ENCODE assay signal across 6 cellular contexts in the genomic region with DNA sequence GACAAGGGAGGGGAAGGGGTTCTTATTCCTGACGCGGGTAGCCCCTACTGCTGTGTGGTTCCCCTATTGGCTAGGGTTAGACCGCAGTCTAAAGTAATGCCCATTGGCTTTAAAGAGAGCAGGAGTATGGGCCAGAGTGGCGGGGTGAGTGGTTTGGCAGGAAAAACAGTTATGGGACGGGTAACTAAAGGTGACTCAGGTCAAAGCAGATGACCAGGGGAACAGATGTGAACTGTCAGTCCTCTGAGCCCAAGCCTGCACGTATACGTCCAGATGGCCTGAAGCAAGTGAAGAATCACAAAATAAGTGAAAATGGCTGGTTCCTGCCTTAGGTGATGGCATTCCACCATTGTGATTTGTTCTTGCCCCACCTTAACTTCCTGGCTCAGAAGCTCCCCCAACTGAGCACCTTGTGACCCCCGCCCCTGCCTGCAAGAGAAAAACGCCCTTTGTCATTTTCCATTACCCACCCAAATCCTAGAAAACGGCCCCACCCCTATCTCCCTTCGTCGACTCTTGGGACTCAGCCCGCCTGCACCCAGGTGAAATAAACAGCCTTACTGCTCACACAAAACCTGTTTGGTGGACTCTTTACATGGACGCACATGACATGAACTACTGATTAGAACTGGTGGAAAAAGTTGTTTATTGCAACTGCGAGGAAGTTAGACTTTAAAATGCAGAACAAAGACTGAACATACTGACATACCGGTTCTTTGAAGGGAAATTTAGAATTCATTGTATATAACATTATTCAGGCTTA. TPM values are rescaled to one million over a fixed set of nuclear protein-coding genes. Genes with fewer than 3 reads are reported as not detected.
DNase-seq lines count a peak whose midpoint lies in the region; ATAC-seq, FAIRE-seq and TF ChIP-seq lines count a peak whose summit lies in the region.

No MANE protein-coding gene starts in this region.

- peaks cover 10 to 23% of the 10 kb centered on the region in 2 experiments for H3K79me2 ChIP-seq in H1 (ENCODE audit: control insufficient read depth in 1 of 2, insufficient read depth in 2 of 2, low read length in 2 of 2)

- H3K4me3 ChIP-seq in cardiac muscle cell (peak overlapping the region; percentile 85), H1 (ENCODE audit: extremely low read depth in 1 of 4, insufficient read depth in 2 of 4, low read depth in 3 of 4, low read length in 4 of 4) (peak overlapping the region; percentile 79 to 93 (median 88)), gastrocnemius medialis (peak overlapping the region; percentile 63 to 86 (median 80))

- H3K27me3 ChIP-seq in cardiac muscle cell, result no peaks in the 10 kb centered on the region
- H3K27me3 ChIP-seq in H1 (replicated peaks in 1 of 4; ENCODE audit: control insufficient read depth in 3 of 4, extremely low read depth in 1 of 4, insufficient read depth in 3 of 4, low read length in 3 of 4), result no peaks in the 10 kb centered on the region
- no peaks in the 10 kb centered on the region for H3K27me3 ChIP-seq in gastrocnemius medialis

- no peak overlapping the region for H4K91ac ChIP-seq in H1 (replicated peaks; ENCODE audit: insufficient read length, low read length)

- H3K4ac ChIP-seq in H1 (replicated peaks; ENCODE audit: insufficient read length, low read depth, low read length), result no peak overlapping the region

- ATAC-seq in Right ventricle myocardium superior (ENCODE audit: poor library complexity) (no peak), gastrocnemius medialis (no peak)

- POLR2A ChIA-PET in H1 (lab: Charles Lee; ENCODE audit: partially characterized antibody), result interaction anchor here (0.9 kb wide), 1 partner anchor 72 kb away, joined by 4 read pairs; the partner anchor contains the start of gene CCNL2

- in situ Hi-C loops in gastrocnemius medialis (cut with MboI; ENCODE audit: low sequenced_read_pairs in 4 of 4), result no loop called here

- no peak for TF ChIP-seq RAD21 in H1 (IDR thresholded peaks at IDR 0.05 in 1 of 2, conservative IDR thresholded peaks at IDR 0.05 in 1 of 2; ENCODE audit: low read depth in 2 of 2, low read length in 2 of 2)

- H2BK15ac ChIP-seq in H1 (ENCODE audit: low read length), result no peak overlapping the region

- intact Hi-C loops in Right ventricle myocardium superior (cut with DNase I) (no loop called here), gastrocnemius medialis (cut with DNase I; ENCODE audit: low total_unique reads) (loop anchor here (1.0 kb wide), 4 partner anchors 41 to 144 kb away; partner anchors contain the start of genes ATAD3A, CCNL2, MIB2 and SSU72)

- H3K4me2 ChIP-seq in H1 (ENCODE audit: insufficient read depth in 1 of 2, low read depth in 2 of 2, low read length in 2 of 2), result peak overlapping the region; percentile 64 to 74

- no peak for TF ChIP-seq EP300 in H1 (IDR thresholded peaks at IDR 0.05; ENCODE audit: borderline replicate concordance in 1 of 2, low read depth in 2 of 2, low read length in 2 of 2)

- H3K4me1 ChIP-seq in cardiac muscle cell (ENCODE audit: low read depth), result peaks cover 4% of the 10 kb centered on the region
- peaks cover 0 to 8% (median under 1%) of the 10 kb centered on the region in 4 experiments; a peak in 2 of 7 replicates for H3K4me1 ChIP-seq in H1 (replicated peaks in 1 of 4; ENCODE audit: control insufficient read depth in 3 of 4, insufficient read depth in 4 of 4, low read length in 3 of 4)
- H3K4me1 ChIP-seq in gastrocnemius medialis, result peaks cover 9 to 25% of the 10 kb centered on the region in 2 donors

- H3K27ac ChIP-seq in cardiac muscle cell (peak overlapping the region; percentile 61), H1 (ENCODE audit: low read depth, low read length) (no peak overlapping the region; the same call in 1 of the 2 replicates), gastrocnemius medialis (peak overlapping the region; percentile 82 to 92 (median 86))

- H3K79me1 ChIP-seq in H1 (ENCODE audit: low read depth, low read length), result 0 out of 2 replicates have a peak, but pooled peaks cover 3% of the 10 kb centered on the region

- no peak overlapping the region for H4K8ac ChIP-seq in H1 (ENCODE audit: extremely low read depth, insufficient read depth, low read length)

- H3K18ac ChIP-seq in H1 (ENCODE audit: extremely low read depth, low read length), result no peak overlapping the region

- H3K14ac ChIP-seq in H1 (ENCODE audit: insufficient read length), result no peak overlapping the region

- H2AFZ ChIP-seq in H1 (ENCODE audit: low read length), result no peak overlapping the region

- no peak overlapping the region for H3K56ac ChIP-seq in H1 (replicated peaks; ENCODE audit: insufficient read length, low read depth, low read length)

- H2BK5ac ChIP-seq in H1 (ENCODE audit: low read depth, low read length), result 0 out of 2 replicates have a peak overlapping the region, but pooled peaks have one; percentile 66

- 20% methylated on average over 16 of the region's 16 CpGs; no CpG with 5 or more reads in 1 of the 2 experiments for WGBS in H1 (ENCODE audit: extremely low coverage in 1 of 2, insufficient coverage in 1 of 2, insufficient read length in 1 of 2, insufficient replicate concordance in 2 of 2, low coverage in 1 of 2, low lambda C conversion rate in 2 of 2, missing lambda C conversion rate in 1 of 2), 2 experiments

- H3K36me3 ChIP-seq in cardiac muscle cell (no peaks in the 10 kb centered on the region), H1 (ENCODE audit: control insufficient read depth in 2 of 4, insufficient read depth in 4 of 4, low read length in 3 of 4) (no peaks in the 10 kb centered on the region), gastrocnemius medialis (no peaks in the 10 kb centered on the region)

- H2BK12ac ChIP-seq in H1 (ENCODE audit: low read depth, low read length), result no peak overlapping the region

- no peak overlapping the region for H2AK5ac ChIP-seq in H1 (ENCODE audit: low read depth, low read length)

- no peak overlapping the region for H2BK120ac ChIP-seq in H1 (replicated peaks; ENCODE audit: low read depth, low read length)

- H4K5ac ChIP-seq in H1 (ENCODE audit: insufficient read length, low read depth, low read length), result peak overlapping the region; percentile 4

- no peak for FAIRE-seq in H1 (lab: Jason Lieb, UNC)

- peaks cover 0 to 5% of the 10 kb centered on the region in 2 experiments for H4K20me1 ChIP-seq in H1 (replicated peaks in 1 of 2; ENCODE audit: control insufficient read depth in 1 of 2, insufficient read depth in 2 of 2, low read length in 2 of 2)

- H3K23me2 ChIP-seq in H1 (ENCODE audit: low read depth, low read length), result peaks cover 3% of the 10 kb centered on the region; the same call in 1 of the 2 replicates

- peak overlapping the region; percentile 34 to 82 (median 72) for H3K9ac ChIP-seq in H1 (replicated peaks in 1 of 4; ENCODE audit: extremely low read depth in 1 of 4, low read depth in 3 of 4, low read length in 3 of 4)

- H3K9me3 ChIP-seq in cardiac muscle cell (ENCODE audit: low read depth) (no peaks in the 10 kb centered on the region), H1 (ENCODE audit: insufficient read depth in 2 of 2, low read depth in 1 of 2, low read length in 1 of 2) (no peaks in the 10 kb centered on the region), gastrocnemius medialis (no peaks in the 10 kb centered on the region)

- CTCF ChIA-PET in H1 (lab: Charles Lee; ENCODE audit: partially characterized antibody), result interaction anchor here (0.7 to 1.5 kb wide), 3 partner anchors 30 to 181 kb away, joined by 3 to 4 read pairs (median 3); no protein-coding TSS in a partner anchor

- TF ChIP-seq CTCF in cardiac muscle cell (IDR thresholded peaks at IDR 0.05; ENCODE audit: low read depth, low read length), result no peak
- no peak for TF ChIP-seq CTCF in H1 (IDR thresholded peaks at IDR 0.05; ENCODE audit: control extremely low read depth in 1 of 3, insufficient read depth in 1 of 3, low read depth in 1 of 3, low read length in 3 of 3)
- no peak for TF ChIP-seq CTCF in gastrocnemius medialis (IDR thresholded peaks at IDR 0.05 in 4 of 5, conservative IDR thresholded peaks at IDR 0.05 in 1 of 5)

- DNase-seq in cardiac muscle cell (ENCODE audit: low read depth in 1 of 2, low spot score in 1 of 2), result peak in 1 of 2 donors; percentile 6
- DNase-seq in Right ventricle myocardium superior, result no peak
- DNase-seq in H1 (ENCODE audit: low read depth in 1 of 2, low spot score in 2 of 2), result peak in 1 of 2 experiments; percentile 51
- no peak for DNase-seq in gastrocnemius medialis
- DNase-seq in NCI-H2107 (lab: John Stamatoyannopoulos, UW), result no peak
- DNase-seq in middle frontal gyrus (ENCODE audit: extremely low spot score, low spot score), result no peak

- H2BK20ac ChIP-seq in H1 (ENCODE audit: low read length), result no peak overlapping the region

- no peak overlapping the region for H3K23ac ChIP-seq in H1 (ENCODE audit: insufficient read length)

- TF ChIP-seq POLR2A in H1 (IDR thresholded peaks at IDR 0.05; ENCODE audit: control extremely low read depth in 1 of 2, low read depth in 2 of 2, low read length in 2 of 2), result peak in 1 of 2 experiments; percentile 5; a peak in 1 of 3 replicates
- TF ChIP-seq POLR2A in gastrocnemius medialis (IDR thresholded peaks at IDR 0.05), result no peak

RNA-seq across cellular contexts. Expression of gene ATAD3B, which starts 0.8 kb away (rescaled TPM):
- 28.1 and 37.4 TPM in 2 replicates for total RNA-seq in cardiac muscle cell
- 25.8 and 30.2 TPM in 2 replicates for polyA plus RNA-seq in cardiac muscle cell
- total RNA-seq in Right ventricle myocardium superior, result 7.9 TPM
- 63.0 and 64.4 TPM in 2 replicates for total RNA-seq in H1 (2021; fragmentation: NEBNext Ultra II Directional; extraction: Animal tissue kit (Norgen Biotek cat#: 25700))
- polyA plus RNA-seq in H1 (2011; rRNA removed), result 31.3 and 43.9 TPM in 2 replicates
- 51.7 TPM for polyA plus RNA-seq in H1 (2011; cell fraction: cytosol; rRNA removed)
- polyA plus RNA-seq in H1 (2011; cell fraction: nucleus; rRNA removed), result 162 TPM
- 41.1 to 54.3 TPM (median 49.2 TPM) in 4 replicates for polyA plus RNA-seq in H1 (2012, experiment 1 of 2)
- 28.2 TPM for polyA plus RNA-seq in H1 (2012, experiment 2 of 2)
- 24.1 TPM for polyA plus RNA-seq in H1 (2013, experiment 1 of 2)
- 24.9 TPM for polyA plus RNA-seq in H1 (2013, experiment 2 of 2)
- 16.1 and 16.2 TPM in 2 replicates for polyA minus RNA-seq in H1 (2011; rRNA and poly(A)+ RNA removed)
- 31.8 TPM for polyA minus RNA-seq in H1 (2011; cell fraction: cytosol; rRNA and poly(A)+ RNA removed)
- polyA minus RNA-seq in H1 (2011; cell fraction: nucleus; rRNA and poly(A)+ RNA removed), result 26.6 TPM
- total RNA-seq in gastrocnemius medialis, result 1 to 10 TPM; 3.5 to 7.1 (median 5.9) TPM

RNA-seq across cellular contexts. Expression of gene ATAD3C, which starts 21.3 kb away (rescaled TPM):
- 0.21 and 0.28 TPM in 2 replicates for total RNA-seq in cardiac muscle cell
- 0.49 and 0.53 TPM in 2 replicates for polyA plus RNA-seq in cardiac muscle cell
- total RNA-seq in Right ventricle myocardium superior, result 0.94 TPM
- 1.3 and 2.0 TPM in 2 replicates for total RNA-seq in H1 (2021; fragmentation: NEBNext Ultra II Directional; extraction: Animal tissue kit (Norgen Biotek cat#: 25700))
- polyA plus RNA-seq in H1 (2011; rRNA removed), result 2.7 and 2.8 TPM in 2 replicates
- polyA plus RNA-seq in H1 (2011; cell fraction: cytosol; rRNA removed), result 2.3 TPM
- polyA plus RNA-seq in H1 (2011; cell fraction: nucleus; rRNA removed), result 10.7 TPM
- 3.1 to 5.1 TPM (median 3.8 TPM) in 4 replicates for polyA plus RNA-seq in H1 (2012, experiment 1 of 2)
- polyA plus RNA-seq in H1 (2012, experiment 2 of 2), result 1.9 TPM
- 1.1 TPM for polyA plus RNA-seq in H1 (2013, experiment 1 of 2)
- polyA plus RNA-seq in H1 (2013, experiment 2 of 2), result 0.74 TPM
- polyA minus RNA-seq in H1 (2011; rRNA and poly(A)+ RNA removed), result 0.57 and 0.88 TPM in 2 replicates
- 0.73 TPM for polyA minus RNA-seq in H1 (2011; cell fraction: cytosol; rRNA and poly(A)+ RNA removed)
- polyA minus RNA-seq in H1 (2011; cell fraction: nucleus; rRNA and poly(A)+ RNA removed), result 3.2 TPM
- under 1 TPM in 1 of 4 donors, not detected in 3; 0.07 TPM for total RNA-seq in gastrocnemius medialis

RNA-seq across cellular contexts. Expression of gene VWA1, which starts 35.3 kb away (rescaled TPM):
- total RNA-seq in cardiac muscle cell (31.5 and 40.4 TPM in 2 replicates), Right ventricle myocardium superior (17.1 TPM), gastrocnemius medialis (1 to 10 TPM; 2.1 to 8.3 (median 6.0) TPM)
- polyA plus RNA-seq in cardiac muscle cell (31.5 and 48.1 TPM in 2 replicates), H1 (2011; rRNA removed) (16.0 and 19.5 TPM in 2 replicates)
- 36.6 and 42.0 TPM in 2 replicates for total RNA-seq in H1 (2021; fragmentation: NEBNext Ultra II Directional; extraction: Animal tissue kit (Norgen Biotek cat#: 25700))
- 15.8 TPM for polyA plus RNA-seq in H1 (2011; cell fraction: cytosol; rRNA removed)
- polyA plus RNA-seq in H1 (2011; cell fraction: nucleus; rRNA removed), result 26.0 TPM
- 15.3 to 20.4 TPM (median 19.1 TPM) in 4 replicates for polyA plus RNA-seq in H1 (2012, experiment 1 of 2)
- polyA plus RNA-seq in H1 (2012, experiment 2 of 2), result 11.3 TPM
- polyA plus RNA-seq in H1 (2013, experiment 1 of 2), result 32.5 TPM
- 30.8 TPM for polyA plus RNA-seq in H1 (2013, experiment 2 of 2)
- 3.7 and 6.6 TPM in 2 replicates for polyA minus RNA-seq in H1 (2011; rRNA and poly(A)+ RNA removed)
- 13.1 TPM for polyA minus RNA-seq in H1 (2011; cell fraction: cytosol; rRNA and poly(A)+ RNA removed)
- 13.6 TPM for polyA minus RNA-seq in H1 (2011; cell fraction: nucleus; rRNA and poly(A)+ RNA removed)

RNA-seq across cellular contexts. Expression of gene ATAD3A, which starts 41.2 kb away (rescaled TPM):
- total RNA-seq in cardiac muscle cell, result 61.7 and 79.7 TPM in 2 replicates
- 74.8 and 77.9 TPM in 2 replicates for polyA plus RNA-seq in cardiac muscle cell
- total RNA-seq in Right ventricle myocardium superior, result 18.5 TPM
- total RNA-seq in H1 (2021; fragmentation: NEBNext Ultra II Directional; extraction: Animal tissue kit (Norgen Biotek cat#: 25700)), result 63.7 and 64.7 TPM in 2 replicates
- polyA plus RNA-seq in H1 (2011; rRNA removed), result 28.3 and 46.7 TPM in 2 replicates
- 44.7 TPM for polyA plus RNA-seq in H1 (2011; cell fraction: cytosol; rRNA removed)
- polyA plus RNA-seq in H1 (2011; cell fraction: nucleus; rRNA removed), result 62.6 TPM
- polyA plus RNA-seq in H1 (2012, experiment 1 of 2), result 32.8 to 59.1 TPM (median 55.6 TPM) in 4 replicates
- 37.3 TPM for polyA plus RNA-seq in H1 (2012, experiment 2 of 2)
- 32.6 TPM for polyA plus RNA-seq in H1 (2013, experiment 1 of 2)
- 31.7 TPM for polyA plus RNA-seq in H1 (2013, experiment 2 of 2)
- 16.2 and 18.2 TPM in 2 replicates for polyA minus RNA-seq in H1 (2011; rRNA and poly(A)+ RNA removed)
- polyA minus RNA-seq in H1 (2011; cell fraction: cytosol; rRNA and poly(A)+ RNA removed), result 33.1 TPM
- 21.4 TPM for polyA minus RNA-seq in H1 (2011; cell fraction: nucleus; rRNA and poly(A)+ RNA removed)
- 10 to 100 TPM; 22.9 to 47.9 (median 35.6) TPM for total RNA-seq in gastrocnemius medialis

RNA-seq across cellular contexts. Expression of gene ANKRD65, which starts 49.7 kb away (rescaled TPM):
- 0.49 and 0.60 TPM in 2 replicates for total RNA-seq in cardiac muscle cell
- 0.32 and 2.0 TPM in 2 replicates for polyA plus RNA-seq in cardiac muscle cell
- 1.8 TPM for total RNA-seq in Right ventricle myocardium superior
- 1.8 and 2.2 TPM in 2 replicates for total RNA-seq in H1 (2021; fragmentation: NEBNext Ultra II Directional; extraction: Animal tissue kit (Norgen Biotek cat#: 25700))
- polyA plus RNA-seq in H1 (2011; rRNA removed), result 1.7 and 2.0 TPM in 2 replicates
- polyA plus RNA-seq in H1 (2011; cell fraction: cytosol; rRNA removed), result 3.2 TPM
- polyA plus RNA-seq in H1 (2011; cell fraction: nucleus; rRNA removed), result 6.6 TPM
- 2.6 to 3.5 TPM (median 3.3 TPM) in 4 replicates for polyA plus RNA-seq in H1 (2012, experiment 1 of 2)
- 3.2 TPM for polyA plus RNA-seq in H1 (2012, experiment 2 of 2)
- 1.2 TPM for polyA plus RNA-seq in H1 (2013, experiment 1 of 2)
- 1.3 TPM for polyA plus RNA-seq in H1 (2013, experiment 2 of 2)
- 0.73 and 0.80 TPM in 2 replicates for polyA minus RNA-seq in H1 (2011; rRNA and poly(A)+ RNA removed)
- 1.7 TPM for polyA minus RNA-seq in H1 (2011; cell fraction: cytosol; rRNA and poly(A)+ RNA removed)
- polyA minus RNA-seq in H1 (2011; cell fraction: nucleus; rRNA and poly(A)+ RNA removed), result 2.2 TPM
- 1 to 10 TPM in 3 of 4 donors, under 1 TPM in 1; 0.16 to 1.8 (median 1.3) TPM for total RNA-seq in gastrocnemius medialis
